Comparison of ENCODE assay signal across 9 cellular contexts in genomic region chr11:76577199-76577920, GRCh38.
DNase-seq lines count a peak whose midpoint lies in the region; ATAC-seq, FAIRE-seq and TF ChIP-seq lines count a peak whose summit lies in the region.
"Had no signal": no experiment of that assay in that cellular context is flagged by ENCODE, and none has a peak within 500 bp of the region (broad histone marks: within the 10 kb centered on the region; RNA-seq: fewer than 3 reads in every experiment).

No MANE protein-coding gene starts in this region.

- no peak overlapping the region for H3K4me2 ChIP-seq in H1 (ENCODE audit: insufficient read depth in 1 of 2, low read depth in 2 of 2, low read length in 2 of 2)
- H3K4me2 ChIP-seq in mesenchymal stem cell (ENCODE audit: low read length, poor library complexity, severe bottlenecking) = peak overlapping the region; percentile 18

- H2AFZ ChIP-seq in H1 (ENCODE audit: low read length) = no peak overlapping the region
- H2AFZ ChIP-seq in mesenchymal stem cell (ENCODE audit: low read depth, low read length) = no peak overlapping the region

- H2BK120ac ChIP-seq in H1 (replicated peaks; ENCODE audit: low read depth, low read length) (no peak overlapping the region), mesenchymal stem cell (ENCODE audit: low read depth, low read length) (peak overlapping the region; percentile 69)

- no peak overlapping the region for H3K4me3 ChIP-seq in H1 (ENCODE audit: extremely low read depth in 1 of 4, insufficient read depth in 2 of 4, low read depth in 3 of 4, low read length in 4 of 4)
- no peak overlapping the region for H3K4me3 ChIP-seq in mesenchymal stem cell (ENCODE audit: insufficient read depth in 1 of 2, low read depth in 1 of 2, low read length in 2 of 2)
- no peak overlapping the region for H3K4me3 ChIP-seq in vagina

- H3K9me3 ChIP-seq in H1 (ENCODE audit: insufficient read depth in 2 of 2, low read depth in 1 of 2, low read length in 1 of 2) (peaks cover 0 to 1% of the 10 kb centered on the region in 2 experiments; a peak in 1 of 4 replicates), mesenchymal stem cell (ENCODE audit: control insufficient read depth, low read length) (no peaks in the 10 kb centered on the region), vagina (no peaks in the 10 kb centered on the region)

- CTCF ChIA-PET in H1 (lab: Charles Lee; ENCODE audit: partially characterized antibody) = interaction anchor here (0.9 to 6.0 kb wide), 8 partner anchors 11 to 145 kb away, joined by 3 to 62 read pairs (median 4); no protein-coding TSS in a partner anchor

- H4K91ac ChIP-seq in H1 (replicated peaks; ENCODE audit: insufficient read length, low read length) = no peak overlapping the region
- H4K91ac ChIP-seq in mesenchymal stem cell (ENCODE audit: low read length) = peak overlapping the region; percentile 65

- TF ChIP-seq RAD21 in H1 (IDR thresholded peaks at IDR 0.05 in 1 of 2, conservative IDR thresholded peaks at IDR 0.05 in 1 of 2; ENCODE audit: low read depth in 2 of 2, low read length in 2 of 2) = no peak

- WGBS in H1 (ENCODE audit: extremely low coverage in 1 of 2, insufficient coverage in 1 of 2, insufficient read length in 1 of 2, insufficient replicate concordance in 2 of 2, low coverage in 1 of 2, low lambda C conversion rate in 2 of 2, missing lambda C conversion rate in 1 of 2), 2 experiments = 84% methylated on average over 12 of the region's 12 CpGs; no CpG with 5 or more reads in 1 of the 2 experiments
- 38% methylated on average over 12 of the region's 12 CpGs for WGBS in mesenchymal stem cell

- H3K4me1 ChIP-seq in H1 (replicated peaks in 1 of 4; ENCODE audit: control insufficient read depth in 3 of 4, insufficient read depth in 4 of 4, low read length in 3 of 4) = peaks cover 0 to 11% (median 2%) of the 10 kb centered on the region in 4 experiments; a peak in 5 of 7 replicates
- H3K4me1 ChIP-seq in mesenchymal stem cell (ENCODE audit: control insufficient read depth, insufficient read depth, low read depth, low read length) = peaks cover 29% of the 10 kb centered on the region
- H3K4me1 ChIP-seq in vagina = peaks cover 29% of the 10 kb centered on the region

- no peaks in the 10 kb centered on the region for H3K36me3 ChIP-seq in H1 (ENCODE audit: control insufficient read depth in 2 of 4, insufficient read depth in 4 of 4, low read length in 3 of 4)
- no peaks in the 10 kb centered on the region for H3K36me3 ChIP-seq in mesenchymal stem cell (ENCODE audit: control insufficient read depth in 1 of 2, insufficient read depth in 2 of 2, low read depth in 1 of 2, low read length in 2 of 2)
- H3K36me3 ChIP-seq in vagina = no peaks in the 10 kb centered on the region

- peak overlapping the region; percentile 48; the same call in 1 of the 2 replicates for H4K8ac ChIP-seq in H1 (ENCODE audit: extremely low read depth, insufficient read depth, low read length)
- H4K8ac ChIP-seq in mesenchymal stem cell (ENCODE audit: low read length) = peak overlapping the region; percentile 86

- no peak overlapping the region for H4K5ac ChIP-seq in H1 (ENCODE audit: insufficient read length, low read depth, low read length)

- no peak for FAIRE-seq in H1 (lab: Jason Lieb, UNC)

- H3K9ac ChIP-seq in H1 (replicated peaks in 1 of 4; ENCODE audit: extremely low read depth in 1 of 4, low read depth in 3 of 4, low read length in 3 of 4) (no peak overlapping the region), mesenchymal stem cell (ENCODE audit: low read length) (no peak overlapping the region)

- H3K14ac ChIP-seq in H1 (ENCODE audit: insufficient read length) = no peak overlapping the region
- H3K14ac ChIP-seq in mesenchymal stem cell (ENCODE audit: low read length in 2 of 2) = no peak overlapping the region

- H2BK15ac ChIP-seq in H1 (ENCODE audit: low read length) (no peak overlapping the region), mesenchymal stem cell (ENCODE audit: low read depth, poor library complexity, severe bottlenecking) (no peak overlapping the region)

- H3K18ac ChIP-seq in H1 (ENCODE audit: extremely low read depth, low read length) = no peak overlapping the region
- peak overlapping the region; percentile 65 to 91 for H3K18ac ChIP-seq in mesenchymal stem cell (ENCODE audit: low read depth in 1 of 2, low read length in 2 of 2)

- intact Hi-C loops in vagina (cut with DNase I) = no loop called here

- H3K79me2 ChIP-seq in H1 (ENCODE audit: control insufficient read depth in 1 of 2, insufficient read depth in 2 of 2, low read length in 2 of 2) = no peaks in the 10 kb centered on the region

- DNase-seq in NCI-H146 (lab: John Stamatoyannopoulos, UW) (peak; percentile 7), NCI-H146 treated with DMSO at 0.1 percent for 48 hours (lab: John Stamatoyannopoulos, UW; ENCODE audit: unreplicated experiment) (no peak), H1 (ENCODE audit: low read depth in 1 of 2, low spot score in 2 of 2) (no peak), mesenchymal stem cell (peak; percentile 90), vagina (ENCODE audit: extremely low spot score in 2 of 2) (no peak), NCI-H1092 (lab: John Stamatoyannopoulos, UW) (no peak)
- DNase-seq: NCI-H2081 had no signal

- H2BK5ac ChIP-seq in H1 (ENCODE audit: low read depth, low read length) (no peak overlapping the region), mesenchymal stem cell (ENCODE audit: low read depth, low read length, poor library complexity, severe bottlenecking) (peak overlapping the region; percentile 50)

- TF ChIP-seq CTCF in H1 (IDR thresholded peaks at IDR 0.05; ENCODE audit: control extremely low read depth in 1 of 3, insufficient read depth in 1 of 3, low read depth in 1 of 3, low read length in 3 of 3) (no peak), vagina (IDR thresholded peaks at IDR 0.05) (no peak)

- no peak overlapping the region for H3K56ac ChIP-seq in H1 (replicated peaks; ENCODE audit: insufficient read length, low read depth, low read length)

- H4K20me1 ChIP-seq in H1 (replicated peaks in 1 of 2; ENCODE audit: control insufficient read depth in 1 of 2, insufficient read depth in 2 of 2, low read length in 2 of 2) = no peaks in the 10 kb centered on the region

- POLR2A ChIA-PET in H1 (lab: Charles Lee; ENCODE audit: partially characterized antibody) = interaction anchor here (0.6 kb wide), 1 partner anchor 45 kb away, joined by 3 read pairs; no protein-coding TSS in a partner anchor

- H3K23me2 ChIP-seq in H1 (ENCODE audit: low read depth, low read length) = no peaks in the 10 kb centered on the region

- H3K27me3 ChIP-seq in H1 (replicated peaks in 1 of 4; ENCODE audit: control insufficient read depth in 3 of 4, extremely low read depth in 1 of 4, insufficient read depth in 3 of 4, low read length in 3 of 4) (no peaks in the 10 kb centered on the region), mesenchymal stem cell (ENCODE audit: control insufficient read depth in 1 of 2, insufficient read depth in 1 of 2, low read length in 2 of 2) (no peaks in the 10 kb centered on the region), vagina (no peaks in the 10 kb centered on the region)

- H3K79me1 ChIP-seq in H1 (ENCODE audit: low read depth, low read length) (no peaks in the 10 kb centered on the region), mesenchymal stem cell (replicated peaks; ENCODE audit: low read length, poor library complexity, severe bottlenecking) (no peaks in the 10 kb centered on the region)

- no peak for TF ChIP-seq POLR2A in H1 (IDR thresholded peaks at IDR 0.05; ENCODE audit: control extremely low read depth in 1 of 2, low read depth in 2 of 2, low read length in 2 of 2)
- no peak for TF ChIP-seq POLR2A in vagina (IDR thresholded peaks at IDR 0.05)

- H2BK12ac ChIP-seq in H1 (ENCODE audit: low read depth, low read length) = no peak overlapping the region
- H2BK12ac ChIP-seq in mesenchymal stem cell (ENCODE audit: low read length in 2 of 2) = peak overlapping the region; percentile 76 to 91

- H3K4ac ChIP-seq in H1 (replicated peaks; ENCODE audit: insufficient read length, low read depth, low read length) = no peak overlapping the region
- H3K4ac ChIP-seq in mesenchymal stem cell (ENCODE audit: low read depth in 1 of 2, low read length in 2 of 2) = peak overlapping the region; percentile 40 to 42

- no peak for TF ChIP-seq EP300 in H1 (IDR thresholded peaks at IDR 0.05; ENCODE audit: borderline replicate concordance in 1 of 2, low read depth in 2 of 2, low read length in 2 of 2)

- H2BK20ac ChIP-seq in H1 (ENCODE audit: low read length) = no peak overlapping the region

- H3K27ac ChIP-seq in H1 (ENCODE audit: low read depth, low read length) (no peak overlapping the region), mesenchymal stem cell (ENCODE audit: low read length, poor library complexity, severe bottlenecking) (peak overlapping the region; percentile 92), vagina (peak overlapping the region; percentile 4)

- H3K23ac ChIP-seq in H1 (ENCODE audit: insufficient read length) (no peak overlapping the region), mesenchymal stem cell (ENCODE audit: low read length in 2 of 2) (no peak overlapping the region)

- H2AK5ac ChIP-seq in H1 (ENCODE audit: low read depth, low read length) = no peak overlapping the region
- H2AK5ac ChIP-seq in mesenchymal stem cell (ENCODE audit: low read length, severe bottlenecking) = peak overlapping the region; percentile 42

- ATAC-seq in HG03378 (IDR thresholded peaks at IDR 0.05; ENCODE audit: unreplicated experiment) = no peak
- ATAC-seq in HG02678 (IDR thresholded peaks at IDR 0.05; ENCODE audit: unreplicated experiment) = no peak

TF ChIP-seq in H1, 55 proteins besides CTCF, POLR2A, EP300 and RAD21 (continues in another document):
- TF ChIP-seq JUN (IDR thresholded peaks at IDR 0.05; ENCODE audit: low read depth, low read length) = no peak
- TF ChIP-seq BCL11A (IDR thresholded peaks at IDR 0.05; ENCODE audit: low read depth in 2 of 2, low read length in 2 of 2) = no peak
- no peak for TF ChIP-seq POU5F1 (IDR thresholded peaks at IDR 0.05; ENCODE audit: low read depth, low read length)
- TF ChIP-seq SUZ12 (IDR thresholded peaks at IDR 0.05; ENCODE audit: low read length) = no peak
- no peak for TF ChIP-seq JUND (IDR thresholded peaks at IDR 0.05; ENCODE audit: low read length)
- TF ChIP-seq NRF1 (IDR thresholded peaks at IDR 0.05; ENCODE audit: low read depth, low read length) = no peak

Comparison
In these comparisons a context has a peak if more than half of its experiments do, and no peak if none do; other contexts are left out.
1. DNase-seq: peak in NCI-H146 (single experiment) and mesenchymal stem cell (single experiment); none in NCI-H146 treated with DMSO at 0.1 percent for 48 hours (single experiment), H1 (0 of 2), vagina (0 of 2) and NCI-H1092 (single experiment).